Comparison of ENCODE assay signal across 15 cellular contexts in genomic region chr3:8152826-8153418, GRCh38.
A peak's percentile ranks its signal among the peaks of the same experiment; 100 is the strongest.
DNase-seq lines count a peak whose midpoint lies in the region; ATAC-seq and TF ChIP-seq lines count a peak whose summit lies in the region.
"Had no signal": no experiment of that assay in that cellular context is flagged by ENCODE, and none has a peak within 500 bp of the region (broad histone marks: within the 10 kb centered on the region; RNA-seq: fewer than 3 reads in every experiment).

No MANE protein-coding gene starts in this region.

- H3K4me1 ChIP-seq in mesenchymal stem cell (ENCODE audit: control insufficient read depth, insufficient read depth, low read depth, low read length): peaks cover 3% of the 10 kb centered on the region

- no peaks in the 10 kb centered on the region for H3K36me3 Mint-ChIP-seq in type B pancreatic cell

- no peak overlapping the region for H2BK120ac ChIP-seq in mesenchymal stem cell (ENCODE audit: low read depth, low read length)

- H3K27me3 ChIP-seq in mesenchymal stem cell (ENCODE audit: control insufficient read depth in 1 of 2, insufficient read depth in 1 of 2, low read length in 2 of 2): no peaks in the 10 kb centered on the region

- DNase-seq in NCI-H526 (lab: John Stamatoyannopoulos, UW) (peak; percentile 58 to 77), epithelial cell of esophagus (ENCODE audit: low read depth) (no peak), mesenchymal stem cell (no peak), type B pancreatic cell (ENCODE audit: extremely low spot score, unreplicated experiment) (no peak), occipital lobe (lab: John Stamatoyannopoulos, UW) (no peak), NCI-H774 (lab: John Stamatoyannopoulos, UW) (no peak)
- DNase-seq: COR-L47, MV-4-11, NCI-H1436, NCI-H2081, NCI-H226, PC-9 had no signal

- H3K9me3 ChIP-seq in mesenchymal stem cell (ENCODE audit: control insufficient read depth, low read length): no peaks in the 10 kb centered on the region

- no peak for ATAC-seq in HG02885 (IDR thresholded peaks at IDR 0.05; ENCODE audit: poor library complexity, unreplicated experiment)

- H3K27ac Mint-ChIP-seq in type B pancreatic cell: no peak overlapping the region

- no peak overlapping the region for H2BK5ac ChIP-seq in mesenchymal stem cell (ENCODE audit: low read depth, low read length, poor library complexity, severe bottlenecking)

- H3K4me3 ChIP-seq in epithelial cell of esophagus (ENCODE audit: low read length): no peak overlapping the region
- no peak overlapping the region for H3K4me3 ChIP-seq in mesenchymal stem cell (ENCODE audit: insufficient read depth in 1 of 2, low read depth in 1 of 2, low read length in 2 of 2)
- H3K4me3 ChIP-seq: PC-9 had no signal

- H2BK15ac ChIP-seq in mesenchymal stem cell (ENCODE audit: low read depth, poor library complexity, severe bottlenecking): no peak overlapping the region

- no peak overlapping the region for H4K8ac ChIP-seq in mesenchymal stem cell (ENCODE audit: low read length)

- no peak overlapping the region for H3K9ac ChIP-seq in mesenchymal stem cell (ENCODE audit: low read length)

- no peaks in the 10 kb centered on the region for H3K79me1 ChIP-seq in mesenchymal stem cell (replicated peaks; ENCODE audit: low read length, poor library complexity, severe bottlenecking)

- H2BK12ac ChIP-seq in mesenchymal stem cell (ENCODE audit: low read length in 2 of 2): no peak overlapping the region

- no peak overlapping the region for H3K23ac ChIP-seq in mesenchymal stem cell (ENCODE audit: low read length in 2 of 2)

- no peak overlapping the region for H3K18ac ChIP-seq in mesenchymal stem cell (ENCODE audit: low read depth in 1 of 2, low read length in 2 of 2)

- peak overlapping the region; percentile 19 for H3K27ac ChIP-seq in mesenchymal stem cell (ENCODE audit: low read length, poor library complexity, severe bottlenecking)
- H3K27ac ChIP-seq: C4-2B, HL-60, PC-9 had no signal

- H3K4me2 ChIP-seq in mesenchymal stem cell (ENCODE audit: low read length, poor library complexity, severe bottlenecking): no peak overlapping the region
- H3K4me2 ChIP-seq: PC-9 had no signal

- whole genome bisulfite sequencing in mesenchymal stem cell: 32% methylated on average over 5 of the region's 6 CpGs

- H3K4ac ChIP-seq in mesenchymal stem cell (ENCODE audit: low read depth in 1 of 2, low read length in 2 of 2): no peak overlapping the region

- H3K36me3 ChIP-seq in mesenchymal stem cell (ENCODE audit: control insufficient read depth in 1 of 2, insufficient read depth in 2 of 2, low read depth in 1 of 2, low read length in 2 of 2): no peaks in the 10 kb centered on the region

- no peak overlapping the region for H2AK5ac ChIP-seq in mesenchymal stem cell (ENCODE audit: low read length, severe bottlenecking)

- peaks cover 4% of the 10 kb centered on the region for H3K9me3 Mint-ChIP-seq in type B pancreatic cell

- no peak overlapping the region for H3K14ac ChIP-seq in mesenchymal stem cell (ENCODE audit: low read length in 2 of 2)

- H2AFZ ChIP-seq in mesenchymal stem cell (ENCODE audit: low read depth, low read length): no peak overlapping the region
- H2AFZ ChIP-seq: PC-9 had no signal

- peaks cover 9% of the 10 kb centered on the region for H3K4me1 Mint-ChIP-seq in type B pancreatic cell (ENCODE audit: unreplicated experiment)

- H4K91ac ChIP-seq in mesenchymal stem cell (ENCODE audit: low read length): no peak overlapping the region

- no peak overlapping the region for H3K4me3 Mint-ChIP-seq in type B pancreatic cell

- peaks cover 4% of the 10 kb centered on the region for H3K27me3 Mint-ChIP-seq in type B pancreatic cell

- TF ChIP-seq CTCF in epithelial cell of esophagus (IDR thresholded peaks at IDR 0.05; ENCODE audit: insufficient read depth, low read depth, low read length, missing control alignments) (peak; percentile 8), type B pancreatic cell (conservative IDR thresholded peaks at IDR 0.05) (peak; percentile 48)

Comparison
In these comparisons a context has a peak if more than half of its experiments do, and no peak if none do; other contexts are left out.
1. DNase-seq: peak in NCI-H526 (2 of 2); none in epithelial cell of esophagus (single experiment), mesenchymal stem cell (single experiment), type B pancreatic cell (single experiment), occipital lobe (single experiment) and NCI-H774 (single experiment).